Comparison of ENCODE assay signal across 9 cellular contexts in the genomic region with DNA sequence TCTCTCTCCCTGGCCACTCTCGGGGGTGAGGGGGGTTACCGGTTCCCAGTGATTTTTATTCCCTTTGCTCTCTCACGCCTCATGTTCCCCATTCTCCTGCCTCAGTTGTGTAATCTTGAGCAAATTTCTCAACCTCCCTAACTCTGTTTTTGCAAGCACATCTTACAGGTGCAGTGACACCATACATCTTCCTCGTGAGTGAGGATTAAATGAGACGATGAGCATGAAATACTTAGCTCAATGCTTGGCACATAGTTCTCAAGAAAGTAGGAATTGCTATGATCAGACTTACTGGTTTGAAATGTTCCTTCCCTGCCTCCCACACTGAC. TPM values are rescaled to one million over a fixed set of nuclear protein-coding genes. Genes with fewer than 3 reads are reported as not detected.
A peak's percentile ranks its signal among the peaks of the same experiment; 100 is the strongest.
DNase-seq lines count a peak whose midpoint lies in the region; ATAC-seq and TF ChIP-seq lines count a peak whose summit lies in the region.
"Had no signal": no experiment of that assay in that cellular context is flagged by ENCODE, and none has a peak within 500 bp of the region (broad histone marks: within the 10 kb centered on the region; RNA-seq: fewer than 3 reads in every experiment).

No MANE protein-coding gene starts in this region.

- H3K36me3 ChIP-seq in left lung = no peaks in the 10 kb centered on the region
- H3K36me3 ChIP-seq in suprapubic skin = no peaks in the 10 kb centered on the region

- peaks cover 19% of the 10 kb centered on the region for H3K27me3 Mint-ChIP-seq in activated CD4-positive, alpha-beta T cell treated with anti-CD3 and anti-CD28 coated beads, Interleukin-2, amount 10 ng/mL, durations not matched to agents 24 days and 14 days
- H3K27me3 Mint-ChIP-seq in activated CD4-positive, alpha-beta T cell treated with anti-CD3 and anti-CD28 coated beads, Interleukin-2, amount 10 ng/mL, durations not matched to agents 7 days and 5 days = peaks cover 38% of the 10 kb centered on the region
- H3K27me3 Mint-ChIP-seq in activated CD8-positive, alpha-beta T cell treated with anti-CD3 and anti-CD28 coated beads for 36 hours = no peaks in the 10 kb centered on the region
- H3K27me3 Mint-ChIP-seq in progenitor cell of endocrine pancreas = peaks cover 60% of the 10 kb centered on the region

- H3K4me3 ChIP-seq in left lung = peak overlapping the region in 1 of 2 donors; percentile 23
- H3K4me3 ChIP-seq in suprapubic skin = peak overlapping the region; percentile 37

- H3K27ac Mint-ChIP-seq in activated CD4-positive, alpha-beta T cell treated with anti-CD3 and anti-CD28 coated beads, Interleukin-2, amount 10 ng/mL, durations not matched to agents 24 days and 14 days = peak overlapping the region; percentile 31
- H3K27ac Mint-ChIP-seq in activated CD4-positive, alpha-beta T cell treated with anti-CD3 and anti-CD28 coated beads, Interleukin-2, amount 10 ng/mL, durations not matched to agents 7 days and 5 days = no peak overlapping the region
- peak overlapping the region; percentile 97 for H3K27ac Mint-ChIP-seq in activated CD8-positive, alpha-beta T cell treated with anti-CD3 and anti-CD28 coated beads for 36 hours
- H3K27ac Mint-ChIP-seq in progenitor cell of endocrine pancreas = no peak overlapping the region

- H3K27me3 ChIP-seq in left lung (peaks cover 0 to 12% of the 10 kb centered on the region in 2 donors), suprapubic skin (peaks cover 10% of the 10 kb centered on the region)

- no peak for DNase-seq in activated CD4-positive, alpha-beta T cell treated with anti-CD3 and anti-CD28 coated beads, Interleukin-2, amount 10 ng/mL, durations not matched to agents 24 days and 14 days
- DNase-seq in activated CD4-positive, alpha-beta T cell treated with anti-CD3 and anti-CD28 coated beads, Interleukin-2, amount 10 ng/mL, durations not matched to agents 7 days and 5 days = no peak
- DNase-seq in activated CD8-positive, alpha-beta T cell treated with anti-CD3 and anti-CD28 coated beads for 36 hours = no peak
- no peak for DNase-seq in left lung
- DNase-seq in suprapubic skin (ENCODE audit: low spot score in 2 of 2) = no peak
- DNase-seq in progenitor cell of endocrine pancreas (ENCODE audit: low spot score, unreplicated experiment) = no peak
- DNase-seq in NAMALWA (ENCODE audit: low spot score) = no peak
- DNase-seq: NCI-H1436 had no signal

- H3K4me1 Mint-ChIP-seq in activated CD4-positive, alpha-beta T cell treated with anti-CD3 and anti-CD28 coated beads, Interleukin-2, amount 10 ng/mL, durations not matched to agents 24 days and 14 days = peaks cover 46% of the 10 kb centered on the region
- peaks cover 27% of the 10 kb centered on the region for H3K4me1 Mint-ChIP-seq in activated CD4-positive, alpha-beta T cell treated with anti-CD3 and anti-CD28 coated beads, Interleukin-2, amount 10 ng/mL, durations not matched to agents 7 days and 5 days
- H3K4me1 Mint-ChIP-seq in activated CD8-positive, alpha-beta T cell treated with anti-CD3 and anti-CD28 coated beads for 36 hours (ENCODE audit: low read depth) = peaks cover 49% of the 10 kb centered on the region
- H3K4me1 Mint-ChIP-seq in progenitor cell of endocrine pancreas (ENCODE audit: low read depth) = no peaks in the 10 kb centered on the region

- no peak for TF ChIP-seq EP300 in suprapubic skin (IDR thresholded peaks at IDR 0.05)

- 51% methylated on average over 5 of the region's 5 CpGs for WGBS in suprapubic skin

- ATAC-seq in activated CD8-positive, alpha-beta T cell treated with anti-CD3 and anti-CD28 coated beads for 36 hours = no peak
- ATAC-seq in left lung (peak; percentile 5), GM21717 (IDR thresholded peaks at IDR 0.05; ENCODE audit: unreplicated experiment) (no peak)

- CTCF ChIA-PET in activated CD4-positive, alpha-beta T cell treated with anti-CD3 and anti-CD28 coated beads, Interleukin-2, amount 10 ng/mL, durations not matched to agents 7 days and 5 days (lab: Charles Lee) = interaction anchor here (0.8 to 1.0 kb wide), 3 partner anchors 12 to 596 kb away, joined by 3 to 4 read pairs (median 3); no protein-coding TSS in a partner anchor
- CTCF ChIA-PET in activated CD8-positive, alpha-beta T cell treated with anti-CD3 and anti-CD28 coated beads for 36 hours (lab: Charles Lee) = interaction anchor here (1.3 to 2.4 kb wide), 4 partner anchors 11 to 33 kb away, joined by 3 to 17 read pairs (median 5); no protein-coding TSS in a partner anchor

- no peaks in the 10 kb centered on the region for H3K9me3 Mint-ChIP-seq in activated CD4-positive, alpha-beta T cell treated with anti-CD3 and anti-CD28 coated beads, Interleukin-2, amount 10 ng/mL, durations not matched to agents 24 days and 14 days
- no peaks in the 10 kb centered on the region for H3K9me3 Mint-ChIP-seq in activated CD4-positive, alpha-beta T cell treated with anti-CD3 and anti-CD28 coated beads, Interleukin-2, amount 10 ng/mL, durations not matched to agents 7 days and 5 days
- no peaks in the 10 kb centered on the region for H3K9me3 Mint-ChIP-seq in activated CD8-positive, alpha-beta T cell treated with anti-CD3 and anti-CD28 coated beads for 36 hours
- no peaks in the 10 kb centered on the region for H3K9me3 Mint-ChIP-seq in progenitor cell of endocrine pancreas (ENCODE audit: low read depth)

- H3K27ac ChIP-seq in left lung (peak overlapping the region; percentile 10 to 95), suprapubic skin (no peak overlapping the region)

- TF ChIP-seq CTCF in activated CD8-positive, alpha-beta T cell treated with anti-CD3 and anti-CD28 coated beads for 36 hours (IDR thresholded peaks at IDR 0.05) = no peak
- TF ChIP-seq CTCF in left lung (IDR thresholded peaks at IDR 0.05) (peak in 1 of 2 donors; percentile 2), suprapubic skin (IDR thresholded peaks at IDR 0.05) (no peak), progenitor cell of endocrine pancreas (IDR thresholded peaks at IDR 0.05; ENCODE audit: unreplicated experiment) (no peak)

- peaks cover 14% of the 10 kb centered on the region for H3K36me3 Mint-ChIP-seq in activated CD4-positive, alpha-beta T cell treated with anti-CD3 and anti-CD28 coated beads, Interleukin-2, amount 10 ng/mL, durations not matched to agents 24 days and 14 days (ENCODE audit: low read depth)
- H3K36me3 Mint-ChIP-seq in activated CD4-positive, alpha-beta T cell treated with anti-CD3 and anti-CD28 coated beads, Interleukin-2, amount 10 ng/mL, durations not matched to agents 7 days and 5 days (ENCODE audit: low read depth) = peaks cover 3% of the 10 kb centered on the region
- peaks cover 26% of the 10 kb centered on the region for H3K36me3 Mint-ChIP-seq in activated CD8-positive, alpha-beta T cell treated with anti-CD3 and anti-CD28 coated beads for 36 hours (ENCODE audit: low read depth)
- no peaks in the 10 kb centered on the region for H3K36me3 Mint-ChIP-seq in progenitor cell of endocrine pancreas (ENCODE audit: insufficient read depth)

- H3K4me1 ChIP-seq in left lung (peaks cover 20 to 58% of the 10 kb centered on the region in 2 donors), suprapubic skin (peaks cover 11% of the 10 kb centered on the region)

- H3K9me3 ChIP-seq in left lung (no peaks in the 10 kb centered on the region), suprapubic skin (no peaks in the 10 kb centered on the region)

- peak overlapping the region; percentile 44 for H3K4me3 Mint-ChIP-seq in activated CD4-positive, alpha-beta T cell treated with anti-CD3 and anti-CD28 coated beads, Interleukin-2, amount 10 ng/mL, durations not matched to agents 24 days and 14 days
- no peak overlapping the region for H3K4me3 Mint-ChIP-seq in activated CD4-positive, alpha-beta T cell treated with anti-CD3 and anti-CD28 coated beads, Interleukin-2, amount 10 ng/mL, durations not matched to agents 7 days and 5 days
- peak overlapping the region; percentile 87 for H3K4me3 Mint-ChIP-seq in activated CD8-positive, alpha-beta T cell treated with anti-CD3 and anti-CD28 coated beads for 36 hours
- no peak overlapping the region for H3K4me3 Mint-ChIP-seq in progenitor cell of endocrine pancreas (ENCODE audit: low read depth)

- intact Hi-C loops in activated CD4-positive, alpha-beta T cell treated with anti-CD3 and anti-CD28 coated beads, Interleukin-2, amount 10 ng/mL, durations not matched to agents 24 days and 14 days (cut with micrococcal nuclease) = loop anchor here (5.0 kb wide), 1 partner anchor 155 kb away; no protein-coding TSS in a partner anchor
- intact Hi-C loops in activated CD8-positive, alpha-beta T cell treated with anti-CD3 and anti-CD28 coated beads for 36 hours (cut with micrococcal nuclease) = no loop called here
- intact Hi-C loops in left lung (cut with DNase I) = no loop called here

- no peak for TF ChIP-seq POLR2A in suprapubic skin (IDR thresholded peaks at IDR 0.05)

- POLR2A ChIA-PET in activated CD4-positive, alpha-beta T cell treated with anti-CD3 and anti-CD28 coated beads, Interleukin-2, amount 10 ng/mL, durations not matched to agents 7 days and 5 days (lab: Charles Lee) = no interaction called here
- POLR2A ChIA-PET in activated CD8-positive, alpha-beta T cell treated with anti-CD3 and anti-CD28 coated beads for 36 hours (lab: Charles Lee) = interaction anchor here (0.8 to 9.2 kb wide), 6 partner anchors 8 to 147 kb away, joined by 3 to 65 read pairs (median 5); a partner anchor contains a TSS

RNA-seq across cellular contexts. Expression of a gene that starts 2.0 kb away (rescaled TPM):
- total RNA-seq in activated CD4-positive, alpha-beta T cell treated with anti-CD3 and anti-CD28 coated beads, Interleukin-2, amount 10 ng/mL, durations not matched to agents 24 days and 14 days = 30.5 and 30.9 TPM in 2 replicates
- under 1 TPM; 0.57 to 0.62 TPM for total RNA-seq in activated CD4-positive, alpha-beta T cell treated with anti-CD3 and anti-CD28 coated beads, Interleukin-2, amount 10 ng/mL, durations not matched to agents 7 days and 5 days
- total RNA-seq in activated CD8-positive, alpha-beta T cell treated with anti-CD3 and anti-CD28 coated beads for 36 hours = 100 to 1,000 TPM; 214 to 219 TPM
- 1 to 10 TPM in 1 of 2 donors, under 1 TPM in 1; 0.70 to 4.3 TPM for total RNA-seq in left lung
- total RNA-seq in suprapubic skin = not detected
- 0.27 and 0.60 TPM in 2 replicates for total RNA-seq in progenitor cell of endocrine pancreas

RNA-seq across cellular contexts. Expression of a gene that starts 18.8 kb away (rescaled TPM):
- 409 and 426 TPM in 2 replicates for total RNA-seq in activated CD4-positive, alpha-beta T cell treated with anti-CD3 and anti-CD28 coated beads, Interleukin-2, amount 10 ng/mL, durations not matched to agents 24 days and 14 days
- total RNA-seq in activated CD4-positive, alpha-beta T cell treated with anti-CD3 and anti-CD28 coated beads, Interleukin-2, amount 10 ng/mL, durations not matched to agents 7 days and 5 days = 100 to 1,000 TPM; 226 to 232 TPM
- total RNA-seq in activated CD8-positive, alpha-beta T cell treated with anti-CD3 and anti-CD28 coated beads for 36 hours = 100 to 1,000 TPM; 539 to 552 TPM
- total RNA-seq in left lung (100 to 1,000 TPM; 227 to 262 TPM), suprapubic skin (10 to 100 TPM; 74.0 to 94.1 (median 85.2) TPM), progenitor cell of endocrine pancreas (218 and 229 TPM in 2 replicates)

Comparison
In these comparisons a context has a peak if more than half of its experiments do, and no peak if none do; other contexts are left out.
1. H3K27ac Mint-ChIP-seq: peak in activated CD4-positive, alpha-beta T cell treated with anti-CD3 and anti-CD28 coated beads, Interleukin-2, amount 10 ng/mL, durations not matched to agents 24 days and 14 days (single experiment) and activated CD8-positive, alpha-beta T cell treated with anti-CD3 and anti-CD28 coated beads for 36 hours (single experiment); none in activated CD4-positive, alpha-beta T cell treated with anti-CD3 and anti-CD28 coated beads, Interleukin-2, amount 10 ng/mL, durations not matched to agents 7 days and 5 days (single experiment) and progenitor cell of endocrine pancreas (single experiment).
2. H3K4me3 Mint-ChIP-seq: peak in activated CD4-positive, alpha-beta T cell treated with anti-CD3 and anti-CD28 coated beads, Interleukin-2, amount 10 ng/mL, durations not matched to agents 24 days and 14 days (single experiment) and activated CD8-positive, alpha-beta T cell treated with anti-CD3 and anti-CD28 coated beads for 36 hours (single experiment); none in activated CD4-positive, alpha-beta T cell treated with anti-CD3 and anti-CD28 coated beads, Interleukin-2, amount 10 ng/mL, durations not matched to agents 7 days and 5 days (single experiment) and progenitor cell of endocrine pancreas (single experiment).